ENCODE assay signal across 2 cellular contexts in the genomic region with DNA sequence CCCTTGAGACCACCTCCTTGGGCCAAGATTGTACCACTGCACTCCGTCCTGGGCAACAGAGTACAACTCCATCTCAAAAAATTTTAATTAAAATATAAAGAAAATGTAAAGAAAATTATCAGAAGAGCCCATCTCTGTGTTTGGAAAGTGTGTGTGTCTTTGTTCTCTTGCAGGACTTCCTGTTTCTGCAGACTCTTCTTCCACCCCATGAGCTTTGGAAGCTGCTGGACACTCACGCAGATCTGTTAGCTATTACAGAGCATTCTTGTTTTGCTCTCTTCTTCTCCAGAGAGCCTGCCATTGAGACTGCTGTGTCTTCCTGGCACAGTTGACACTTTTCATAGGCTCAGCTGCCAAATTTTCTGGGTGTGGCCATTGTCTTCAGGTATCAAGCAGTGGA.
TF ChIP-seq lines count a peak whose summit lies in the region.

No MANE protein-coding gene starts in this region.

TF ChIP-seq in GM12891, 5 proteins besides CTCF, POLR2A, EP300 and RAD21:
- TF ChIP-seq TAF1 (IDR thresholded peaks at IDR 0.05; ENCODE audit: low read depth, low read length): no peak
- TF ChIP-seq SPI1 (IDR thresholded peaks at IDR 0.05; ENCODE audit: low read depth, low read length): peak; percentile 59
TF ChIP-seq in GM12891: peak in this region for 1.

TF ChIP-seq in GM12878, 131 proteins besides CTCF, POLR2A, EP300 and RAD21:
- peak; percentile 30; the same call in 1 of the 2 replicates for TF ChIP-seq SPI1 (IDR thresholded peaks at IDR 0.05; ENCODE audit: borderline replicate concordance, insufficient read depth, low read depth, low read length)
- TF ChIP-seq, protein P1, sequence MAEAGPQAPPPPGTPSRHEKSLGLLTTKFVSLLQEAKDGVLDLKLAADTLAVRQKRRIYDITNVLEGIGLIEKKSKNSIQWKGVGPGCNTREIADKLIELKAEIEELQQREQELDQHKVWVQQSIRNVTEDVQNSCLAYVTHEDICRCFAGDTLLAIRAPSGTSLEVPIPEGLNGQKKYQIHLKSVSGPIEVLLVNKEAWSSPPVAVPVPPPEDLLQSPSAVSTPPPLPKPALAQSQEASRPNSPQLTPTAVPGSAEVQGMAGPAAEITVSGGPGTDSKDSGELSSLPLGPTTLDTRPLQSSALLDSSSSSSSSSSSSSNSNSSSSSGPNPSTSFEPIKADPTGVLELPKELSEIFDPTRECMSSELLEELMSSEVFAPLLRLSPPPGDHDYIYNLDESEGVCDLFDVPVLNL (IDR thresholded peaks at IDR 0.05; ENCODE audit: low read depth, low read length): no peak
